Comparison of ENCODE assay signal across 8 cellular contexts in genomic region chr7:2231992-2232765, GRCh38. TPM values are rescaled to one million over a fixed set of nuclear protein-coding genes. Genes with fewer than 3 reads are reported as not detected.
A peak's percentile ranks its signal among the peaks of the same experiment; 100 is the strongest.
DNase-seq lines count a peak whose midpoint lies in the region; ATAC-seq lines count a peak whose summit lies in the region.

No MANE protein-coding gene starts in this region.

- H3K4me1 Mint-ChIP-seq in T-helper 17 cell = peaks cover 25% of the 10 kb centered on the region
- H3K4me1 Mint-ChIP-seq in effector memory CD8-positive, alpha-beta T cell (ENCODE audit: low read depth in 2 of 2) = peaks cover 27 to 28% of the 10 kb centered on the region in 2 donors

- ATAC-seq in GM19025 (IDR thresholded peaks at IDR 0.05; ENCODE audit: low read depth, unreplicated experiment) (peak; percentile 30), HG03175 (IDR thresholded peaks at IDR 0.05; ENCODE audit: unreplicated experiment) (peak; percentile 33), T-helper 17 cell (peak; percentile 64)
- peak; percentile 58 for ATAC-seq in effector memory CD8-positive, alpha-beta T cell (replicated peaks)

- H3K36me3 ChIP-seq in mucosa of rectum (ENCODE audit: control insufficient read depth in 2 of 2, insufficient read depth in 2 of 2, low read length in 2 of 2) = peaks cover 14 to 26% of the 10 kb centered on the region in 2 donors

- H3K27me3 ChIP-seq in mucosa of rectum (ENCODE audit: control insufficient read depth in 2 of 2, insufficient read depth in 2 of 2, low read length in 2 of 2) = no peaks in the 10 kb centered on the region

- H3K9ac ChIP-seq in mucosa of rectum (ENCODE audit: low read depth in 1 of 2, low read length in 2 of 2) = peak overlapping the region; percentile 57 to 78

- H3K36me3 Mint-ChIP-seq in T-helper 17 cell (ENCODE audit: low read depth) = peaks cover 2% of the 10 kb centered on the region
- H3K36me3 Mint-ChIP-seq in effector memory CD8-positive, alpha-beta T cell (ENCODE audit: insufficient read depth) = peaks cover 34% of the 10 kb centered on the region

- peak overlapping the region; percentile 93 for H3K4me3 Mint-ChIP-seq in T-helper 17 cell
- H3K4me3 Mint-ChIP-seq in effector memory CD8-positive, alpha-beta T cell = peak overlapping the region; percentile 89 to 91

- peak overlapping the region; percentile 71 to 95 for H3K4me3 ChIP-seq in mucosa of rectum (ENCODE audit: low read length in 2 of 2)

- no peaks in the 10 kb centered on the region for H3K9me3 Mint-ChIP-seq in effector memory CD8-positive, alpha-beta T cell

- peak overlapping the region; percentile 88 for H3K27ac Mint-ChIP-seq in T-helper 17 cell
- peak overlapping the region; percentile 81 to 88 for H3K27ac Mint-ChIP-seq in effector memory CD8-positive, alpha-beta T cell

- H3K27me3 Mint-ChIP-seq in T-helper 17 cell = no peaks in the 10 kb centered on the region
- no peaks in the 10 kb centered on the region for H3K27me3 Mint-ChIP-seq in effector memory CD8-positive, alpha-beta T cell

- DNase-seq in AG08396 (ENCODE audit: low spot score) (peak; percentile 49), T-helper 17 cell (peak; percentile 13 to 29 (median 18)), mesenteric fat pad (ENCODE audit: low spot score) (no peak), NCI-H446 treated with DMSO at 0.1 percent for 48 hours (lab: John Stamatoyannopoulos, UW) (no peak)
- DNase-seq in effector memory CD8-positive, alpha-beta T cell = peak in 2 of 3 experiments; percentile 10 to 22

- H3K27ac ChIP-seq in mucosa of rectum (ENCODE audit: low read depth in 2 of 2, low read length in 2 of 2) = peak overlapping the region in 1 of 2 donors; percentile 32

- H3K4me1 ChIP-seq in mucosa of rectum (ENCODE audit: control insufficient read depth in 2 of 2, insufficient read depth in 2 of 2, low read length in 2 of 2) = peaks cover 8 to 18% of the 10 kb centered on the region in 2 donors

- H3K9me3 ChIP-seq in T-helper 17 cell (ENCODE audit: control insufficient read depth, low read length, poor library complexity, severe bottlenecking) (no peaks in the 10 kb centered on the region), mucosa of rectum (ENCODE audit: control insufficient read depth in 2 of 2, low read length in 2 of 2) (no peaks in the 10 kb centered on the region)

RNA-seq across cellular contexts. Expression of gene MAD1L1, which starts 0.6 kb away (rescaled TPM):
- total RNA-seq in T-helper 17 cell (100 to 1,000 TPM in 1 of 2 donors, 10 to 100 TPM in 1; 81.3 to 115 TPM), mesenteric fat pad (32.2 TPM)

RNA-seq across cellular contexts. Expression of gene MRM2, which starts 9.8 kb away (rescaled TPM):
- 1 to 10 TPM; 4.1 to 4.2 TPM for total RNA-seq in T-helper 17 cell
- 19.7 TPM for total RNA-seq in mesenteric fat pad

RNA-seq across cellular contexts. Expression of gene NUDT1, which starts 9.8 kb away (rescaled TPM):
- total RNA-seq in T-helper 17 cell (10 to 100 TPM; 12.7 to 16.2 TPM), mesenteric fat pad (16.3 TPM)

Comparison
In these comparisons a context has a peak if more than half of its experiments do, and no peak if none do; other contexts are left out.
1. DNase-seq: peak in AG08396 (single experiment), T-helper 17 cell (3 of 3) and effector memory CD8-positive, alpha-beta T cell (2 of 3); none in mesenteric fat pad (single experiment) and NCI-H446 treated with DMSO at 0.1 percent for 48 hours (single experiment).
2. Peak in every context shown above with its lines, with median percentiles within 50 percentile points of each other: ATAC-seq.